Comparison of ENCODE assay signal across 1 cellular context in genomic region chr17:74775409-74776043, GRCh38.
TF ChIP-seq lines count a peak whose summit lies in the region.

No MANE protein-coding gene starts in this region.

TF ChIP-seq in GM12878, 131 proteins besides CTCF, POLR2A, EP300 and RAD21:
- no peak for TF ChIP-seq POLR2AphosphoS5 (IDR thresholded peaks at IDR 0.05; ENCODE audit: low read length)
- no peak for TF ChIP-seq ZNF24 (IDR thresholded peaks at IDR 0.05)
- TF ChIP-seq, protein P1, sequence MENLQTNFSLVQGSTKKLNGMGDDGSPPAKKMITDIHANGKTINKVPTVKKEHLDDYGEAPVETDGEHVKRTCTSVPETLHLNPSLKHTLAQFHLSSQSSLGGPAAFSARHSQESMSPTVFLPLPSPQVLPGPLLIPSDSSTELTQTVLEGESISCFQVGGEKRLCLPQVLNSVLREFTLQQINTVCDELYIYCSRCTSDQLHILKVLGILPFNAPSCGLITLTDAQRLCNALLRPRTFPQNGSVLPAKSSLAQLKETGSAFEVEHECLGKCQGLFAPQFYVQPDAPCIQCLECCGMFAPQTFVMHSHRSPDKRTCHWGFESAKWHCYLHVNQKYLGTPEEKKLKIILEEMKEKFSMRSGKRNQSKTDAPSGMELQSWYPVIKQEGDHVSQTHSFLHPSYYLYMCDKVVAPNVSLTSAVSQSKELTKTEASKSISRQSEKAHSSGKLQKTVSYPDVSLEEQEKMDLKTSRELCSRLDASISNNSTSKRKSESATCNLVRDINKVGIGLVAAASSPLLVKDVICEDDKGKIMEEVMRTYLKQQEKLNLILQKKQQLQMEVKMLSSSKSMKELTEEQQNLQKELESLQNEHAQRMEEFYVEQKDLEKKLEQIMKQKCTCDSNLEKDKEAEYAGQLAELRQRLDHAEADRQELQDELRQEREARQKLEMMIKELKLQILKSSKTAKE (IDR thresholded peaks at IDR 0.05; ENCODE audit: low read depth, poor library complexity, severe bottlenecking): no peak
- TF ChIP-seq CBFB (IDR thresholded peaks at IDR 0.05; ENCODE audit: low read depth): no peak
- TF ChIP-seq EED (IDR thresholded peaks at IDR 0.05; ENCODE audit: low read depth): no peak
- TF ChIP-seq SMC3 (IDR thresholded peaks at IDR 0.05; ENCODE audit: borderline replicate concordance, low read length): no peak
